ENCODE assay signal across 1 cellular context in the genomic region with DNA sequence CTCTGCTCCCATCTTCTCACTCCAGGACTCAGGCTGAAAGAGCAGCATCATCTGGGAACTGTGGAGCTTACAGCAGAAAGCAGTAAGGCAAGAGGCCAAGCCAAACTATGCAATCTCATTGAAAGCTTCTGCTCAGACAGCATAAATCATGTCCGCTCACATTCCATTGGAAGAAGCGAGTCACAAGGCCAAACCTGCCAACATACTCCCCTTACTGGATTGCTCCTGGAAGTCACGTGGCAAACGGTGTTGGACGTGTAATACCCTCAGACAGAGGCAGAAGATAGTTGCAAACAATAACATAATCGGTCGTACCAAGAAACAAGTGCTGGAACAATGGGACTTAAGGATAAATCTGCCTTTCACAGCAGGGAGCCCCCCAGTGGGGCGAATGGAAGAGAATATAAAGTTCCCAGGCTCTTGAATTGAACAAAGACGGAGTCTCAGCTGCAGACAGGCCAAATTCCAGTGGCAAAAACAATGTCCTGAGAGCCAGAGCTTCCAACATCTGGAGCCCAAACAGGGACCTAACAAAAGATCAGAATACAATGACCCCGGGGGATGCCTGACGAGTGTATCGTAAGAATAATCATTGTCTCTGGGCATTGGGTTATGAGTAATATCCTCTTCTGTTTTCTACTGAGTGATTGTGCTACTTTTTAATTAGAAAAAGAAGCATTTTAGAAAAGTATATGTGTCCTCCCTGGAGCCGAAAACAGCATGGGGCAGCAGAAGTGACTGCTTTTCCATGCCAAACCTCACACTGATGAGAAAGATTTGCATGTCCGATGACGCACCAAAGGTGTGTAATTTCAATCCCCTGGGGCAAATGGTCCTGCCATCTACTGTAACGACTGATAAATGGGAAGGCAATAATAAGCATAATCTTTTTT.
A peak's percentile ranks its signal among the peaks of the same experiment; 100 is the strongest.
TF ChIP-seq lines count a peak whose summit lies in the region.

No MANE protein-coding gene starts in this region.

TF ChIP-seq in SK-N-SH, 30 proteins besides CTCF, POLR2A, EP300 and RAD21 (continued from another document):
- TF ChIP-seq RFX5 (IDR thresholded peaks at IDR 0.05; ENCODE audit: low read length) (no peak), CHD2 (IDR thresholded peaks at IDR 0.05; ENCODE audit: low read length, partially characterized antibody) (no peak), ELF1 (IDR thresholded peaks at IDR 0.05) (no peak), MXI1 (IDR thresholded peaks at IDR 0.05; ENCODE audit: low read depth, low read length) (no peak), SMC3 (IDR thresholded peaks at IDR 0.05; ENCODE audit: low read depth, low read length) (no peak), MEF2A (IDR thresholded peaks at IDR 0.05; ENCODE audit: borderline replicate concordance, low read depth) (no peak), JUND (IDR thresholded peaks at IDR 0.05) (no peak), FOXM1 (IDR thresholded peaks at IDR 0.05; ENCODE audit: low read depth) (no peak)
- TF ChIP-seq, protein P1, sequence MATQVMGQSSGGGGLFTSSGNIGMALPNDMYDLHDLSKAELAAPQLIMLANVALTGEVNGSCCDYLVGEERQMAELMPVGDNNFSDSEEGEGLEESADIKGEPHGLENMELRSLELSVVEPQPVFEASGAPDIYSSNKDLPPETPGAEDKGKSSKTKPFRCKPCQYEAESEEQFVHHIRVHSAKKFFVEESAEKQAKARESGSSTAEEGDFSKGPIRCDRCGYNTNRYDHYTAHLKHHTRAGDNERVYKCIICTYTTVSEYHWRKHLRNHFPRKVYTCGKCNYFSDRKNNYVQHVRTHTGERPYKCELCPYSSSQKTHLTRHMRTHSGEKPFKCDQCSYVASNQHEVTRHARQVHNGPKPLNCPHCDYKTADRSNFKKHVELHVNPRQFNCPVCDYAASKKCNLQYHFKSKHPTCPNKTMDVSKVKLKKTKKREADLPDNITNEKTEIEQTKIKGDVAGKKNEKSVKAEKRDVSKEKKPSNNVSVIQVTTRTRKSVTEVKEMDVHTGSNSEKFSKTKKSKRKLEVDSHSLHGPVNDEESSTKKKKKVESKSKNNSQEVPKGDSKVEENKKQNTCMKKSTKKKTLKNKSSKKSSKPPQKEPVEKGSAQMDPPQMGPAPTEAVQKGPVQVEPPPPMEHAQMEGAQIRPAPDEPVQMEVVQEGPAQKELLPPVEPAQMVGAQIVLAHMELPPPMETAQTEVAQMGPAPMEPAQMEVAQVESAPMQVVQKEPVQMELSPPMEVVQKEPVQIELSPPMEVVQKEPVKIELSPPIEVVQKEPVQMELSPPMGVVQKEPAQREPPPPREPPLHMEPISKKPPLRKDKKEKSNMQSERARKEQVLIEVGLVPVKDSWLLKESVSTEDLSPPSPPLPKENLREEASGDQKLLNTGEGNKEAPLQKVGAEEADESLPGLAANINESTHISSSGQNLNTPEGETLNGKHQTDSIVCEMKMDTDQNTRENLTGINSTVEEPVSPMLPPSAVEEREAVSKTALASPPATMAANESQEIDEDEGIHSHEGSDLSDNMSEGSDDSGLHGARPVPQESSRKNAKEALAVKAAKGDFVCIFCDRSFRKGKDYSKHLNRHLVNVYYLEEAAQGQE (IDR thresholded peaks at IDR 0.05; ENCODE audit: low read depth, low read length), result no peak
- TF ChIP-seq, protein P2, sequence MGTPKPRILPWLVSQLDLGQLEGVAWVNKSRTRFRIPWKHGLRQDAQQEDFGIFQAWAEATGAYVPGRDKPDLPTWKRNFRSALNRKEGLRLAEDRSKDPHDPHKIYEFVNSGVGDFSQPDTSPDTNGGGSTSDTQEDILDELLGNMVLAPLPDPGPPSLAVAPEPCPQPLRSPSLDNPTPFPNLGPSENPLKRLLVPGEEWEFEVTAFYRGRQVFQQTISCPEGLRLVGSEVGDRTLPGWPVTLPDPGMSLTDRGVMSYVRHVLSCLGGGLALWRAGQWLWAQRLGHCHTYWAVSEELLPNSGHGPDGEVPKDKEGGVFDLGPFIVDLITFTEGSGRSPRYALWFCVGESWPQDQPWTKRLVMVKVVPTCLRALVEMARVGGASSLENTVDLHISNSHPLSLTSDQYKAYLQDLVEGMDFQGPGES (IDR thresholded peaks at IDR 0.05; ENCODE audit: low read depth, low read length), result no peak
- TF ChIP-seq, protein P3, sequence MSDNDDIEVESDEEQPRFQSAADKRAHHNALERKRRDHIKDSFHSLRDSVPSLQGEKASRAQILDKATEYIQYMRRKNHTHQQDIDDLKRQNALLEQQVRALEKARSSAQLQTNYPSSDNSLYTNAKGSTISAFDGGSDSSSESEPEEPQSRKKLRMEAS (IDR thresholded peaks at IDR 0.05; ENCODE audit: low read depth), result peak; percentile 77; the same call in 1 of the 2 replicates
- TF ChIP-seq, protein P4, sequence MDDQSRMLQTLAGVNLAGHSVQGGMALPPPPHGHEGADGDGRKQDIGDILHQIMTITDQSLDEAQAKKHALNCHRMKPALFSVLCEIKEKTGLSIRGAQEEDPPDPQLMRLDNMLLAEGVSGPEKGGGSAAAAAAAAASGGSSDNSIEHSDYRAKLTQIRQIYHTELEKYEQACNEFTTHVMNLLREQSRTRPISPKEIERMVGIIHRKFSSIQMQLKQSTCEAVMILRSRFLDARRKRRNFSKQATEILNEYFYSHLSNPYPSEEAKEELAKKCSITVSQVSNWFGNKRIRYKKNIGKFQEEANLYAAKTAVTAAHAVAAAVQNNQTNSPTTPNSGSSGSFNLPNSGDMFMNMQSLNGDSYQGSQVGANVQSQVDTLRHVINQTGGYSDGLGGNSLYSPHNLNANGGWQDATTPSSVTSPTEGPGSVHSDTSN (IDR thresholded peaks at IDR 0.05), result peak; percentile 95
TF ChIP-seq in SK-N-SH: peak in this region for 8.
